In the genomic region with DNA sequence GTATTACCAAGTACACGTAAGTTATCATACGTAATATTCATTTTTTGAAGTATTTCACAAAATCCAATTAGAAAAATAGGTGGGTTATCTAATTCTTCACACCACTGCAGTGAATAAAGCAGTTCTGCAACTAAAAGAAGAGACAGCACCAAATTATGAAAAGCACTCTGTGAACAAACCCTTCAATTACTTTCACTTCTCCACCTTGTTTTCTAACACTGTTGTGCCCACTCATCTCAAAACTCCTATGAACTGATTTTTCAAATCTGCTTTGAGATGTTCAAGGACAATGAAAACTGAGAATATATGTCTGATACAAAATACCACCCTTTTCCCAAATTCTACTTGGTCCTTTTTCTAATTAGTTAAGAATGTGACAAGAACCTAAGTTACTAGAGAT, we compare ENCODE assay signal across 1 cellular context.
TF ChIP-seq lines count a peak whose summit lies in the region.

No MANE protein-coding gene starts in this region.

TF ChIP-seq in GM23338, 12 proteins besides CTCF, POLR2A, EP300 and RAD21 (continued from another document):
- TF ChIP-seq, protein P1, sequence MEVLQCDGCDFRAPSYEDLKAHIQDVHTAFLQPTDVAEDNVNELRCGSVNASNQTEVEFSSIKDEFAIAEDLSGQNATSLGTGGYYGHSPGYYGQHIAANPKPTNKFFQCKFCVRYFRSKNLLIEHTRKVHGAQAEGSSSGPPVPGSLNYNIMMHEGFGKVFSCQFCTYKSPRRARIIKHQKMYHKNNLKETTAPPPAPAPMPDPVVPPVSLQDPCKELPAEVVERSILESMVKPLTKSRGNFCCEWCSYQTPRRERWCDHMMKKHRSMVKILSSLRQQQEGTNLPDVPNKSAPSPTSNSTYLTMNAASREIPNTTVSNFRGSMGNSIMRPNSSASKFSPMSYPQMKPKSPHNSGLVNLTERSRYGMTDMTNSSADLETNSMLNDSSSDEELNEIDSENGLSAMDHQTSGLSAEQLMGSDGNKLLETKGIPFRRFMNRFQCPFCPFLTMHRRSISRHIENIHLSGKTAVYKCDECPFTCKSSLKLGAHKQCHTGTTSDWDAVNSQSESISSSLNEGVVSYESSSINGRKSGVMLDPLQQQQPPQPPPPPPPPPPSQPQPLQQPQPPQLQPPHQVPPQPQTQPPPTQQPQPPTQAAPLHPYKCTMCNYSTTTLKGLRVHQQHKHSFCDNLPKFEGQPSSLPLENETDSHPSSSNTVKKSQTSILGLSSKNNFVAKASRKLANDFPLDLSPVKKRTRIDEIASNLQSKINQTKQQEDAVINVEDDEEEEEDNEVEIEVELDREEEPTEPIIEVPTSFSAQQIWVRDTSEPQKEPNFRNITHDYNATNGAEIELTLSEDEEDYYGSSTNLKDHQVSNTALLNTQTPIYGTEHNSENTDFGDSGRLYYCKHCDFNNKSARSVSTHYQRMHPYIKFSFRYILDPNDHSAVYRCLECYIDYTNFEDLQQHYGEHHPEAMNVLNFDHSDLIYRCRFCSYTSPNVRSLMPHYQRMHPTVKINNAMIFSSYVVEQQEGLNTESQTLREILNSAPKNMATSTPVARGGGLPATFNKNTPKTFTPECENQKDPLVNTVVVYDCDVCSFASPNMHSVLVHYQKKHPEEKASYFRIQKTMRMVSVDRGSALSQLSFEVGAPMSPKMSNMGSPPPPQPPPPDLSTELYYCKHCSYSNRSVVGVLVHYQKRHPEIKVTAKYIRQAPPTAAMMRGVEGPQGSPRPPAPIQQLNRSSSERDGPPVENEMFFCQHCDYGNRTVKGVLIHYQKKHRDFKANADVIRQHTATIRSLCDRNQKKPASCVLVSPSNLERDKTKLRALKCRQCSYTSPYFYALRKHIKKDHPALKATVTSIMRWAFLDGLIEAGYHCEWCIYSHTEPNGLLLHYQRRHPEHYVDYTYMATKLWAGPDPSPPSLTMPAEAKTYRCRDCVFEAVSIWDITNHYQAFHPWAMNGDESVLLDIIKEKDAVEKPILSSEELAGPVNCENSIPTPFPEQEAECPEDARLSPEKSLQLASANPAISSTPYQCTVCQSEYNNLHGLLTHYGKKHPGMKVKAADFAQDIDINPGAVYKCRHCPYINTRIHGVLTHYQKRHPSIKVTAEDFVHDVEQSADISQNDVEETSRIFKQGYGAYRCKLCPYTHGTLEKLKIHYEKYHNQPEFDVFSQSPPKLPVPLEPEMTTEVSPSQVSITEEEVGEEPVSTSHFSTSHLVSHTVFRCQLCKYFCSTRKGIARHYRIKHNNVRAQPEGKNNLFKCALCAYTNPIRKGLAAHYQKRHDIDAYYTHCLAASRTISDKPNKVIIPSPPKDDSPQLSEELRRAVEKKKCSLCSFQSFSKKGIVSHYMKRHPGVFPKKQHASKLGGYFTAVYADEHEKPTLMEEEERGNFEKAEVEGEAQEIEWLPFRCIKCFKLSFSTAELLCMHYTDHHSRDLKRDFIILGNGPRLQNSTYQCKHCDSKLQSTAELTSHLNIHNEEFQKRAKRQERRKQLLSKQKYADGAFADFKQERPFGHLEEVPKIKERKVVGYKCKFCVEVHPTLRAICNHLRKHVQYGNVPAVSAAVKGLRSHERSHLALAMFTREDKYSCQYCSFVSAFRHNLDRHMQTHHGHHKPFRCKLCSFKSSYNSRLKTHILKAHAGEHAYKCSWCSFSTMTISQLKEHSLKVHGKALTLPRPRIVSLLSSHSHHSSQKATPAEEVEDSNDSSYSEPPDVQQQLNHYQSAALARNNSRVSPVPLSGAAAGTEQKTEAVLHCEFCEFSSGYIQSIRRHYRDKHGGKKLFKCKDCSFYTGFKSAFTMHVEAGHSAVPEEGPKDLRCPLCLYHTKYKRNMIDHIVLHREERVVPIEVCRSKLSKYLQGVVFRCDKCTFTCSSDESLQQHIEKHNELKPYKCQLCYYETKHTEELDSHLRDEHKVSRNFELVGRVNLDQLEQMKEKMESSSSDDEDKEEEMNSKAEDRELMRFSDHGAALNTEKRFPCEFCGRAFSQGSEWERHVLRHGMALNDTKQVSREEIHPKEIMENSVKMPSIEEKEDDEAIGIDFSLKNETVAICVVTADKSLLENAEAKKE (CRISPR knock-in tag; IDR thresholded peaks at IDR 0.05), result no peak
- no peak for TF ChIP-seq CREB1 (CRISPR knock-in tag; IDR thresholded peaks at IDR 0.05; ENCODE audit: low read depth)
- TF ChIP-seq, protein P2, sequence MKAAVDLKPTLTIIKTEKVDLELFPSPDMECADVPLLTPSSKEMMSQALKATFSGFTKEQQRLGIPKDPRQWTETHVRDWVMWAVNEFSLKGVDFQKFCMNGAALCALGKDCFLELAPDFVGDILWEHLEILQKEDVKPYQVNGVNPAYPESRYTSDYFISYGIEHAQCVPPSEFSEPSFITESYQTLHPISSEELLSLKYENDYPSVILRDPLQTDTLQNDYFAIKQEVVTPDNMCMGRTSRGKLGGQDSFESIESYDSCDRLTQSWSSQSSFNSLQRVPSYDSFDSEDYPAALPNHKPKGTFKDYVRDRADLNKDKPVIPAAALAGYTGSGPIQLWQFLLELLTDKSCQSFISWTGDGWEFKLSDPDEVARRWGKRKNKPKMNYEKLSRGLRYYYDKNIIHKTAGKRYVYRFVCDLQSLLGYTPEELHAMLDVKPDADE (IDR thresholded peaks at IDR 0.05), result no peak
- TF ChIP-seq POLR2AphosphoS5 (IDR thresholded peaks at IDR 0.05; ENCODE audit: low read depth), result no peak
- TF ChIP-seq STAT1 (IDR thresholded peaks at IDR 0.05; ENCODE audit: unreplicated experiment), result no peak
- no peak for TF ChIP-seq ZNF114 (CRISPR knock-in tag; IDR thresholded peaks at IDR 0.05)
- TF ChIP-seq JUNB (IDR thresholded peaks at IDR 0.05; ENCODE audit: unreplicated experiment), result no peak
- no peak for TF ChIP-seq ZNF331 (CRISPR knock-in tag; IDR thresholded peaks at IDR 0.05; ENCODE audit: low read depth)
- no peak for TF ChIP-seq EZH2phosphoT487 (IDR thresholded peaks at IDR 0.05; ENCODE audit: unreplicated experiment)
- no peak for TF ChIP-seq EZH2 (IDR thresholded peaks at IDR 0.05; ENCODE audit: low read depth, unreplicated experiment)
TF ChIP-seq in GM23338: peak in this region for 0.
